ENCODE assay signal across 20 cellular contexts in genomic region chr22:42792909-42793847, GRCh38.
DNase-seq lines count a peak whose midpoint lies in the region; ATAC-seq and TF ChIP-seq lines count a peak whose summit lies in the region.
"Had no signal": no experiment of that assay in that cellular context is flagged by ENCODE, and none has a peak within 500 bp of the region (broad histone marks: within the 10 kb centered on the region; RNA-seq: fewer than 3 reads in every experiment).

No MANE protein-coding gene starts in this region.

- ATAC-seq in naive thymus-derived CD4-positive, alpha-beta T cell, result peak; percentile 29

- POLR2A ChIA-PET in naive thymus-derived CD4-positive, alpha-beta T cell (lab: Charles Lee), result no interaction called here

- intact Hi-C loops in naive thymus-derived CD4-positive, alpha-beta T cell (cut with micrococcal nuclease), result no loop called here
- intact Hi-C loops in thyroid gland (cut with DNase I), result no loop called here

- peak overlapping the region; percentile 34 for H3K27ac ChIP-seq in cardiac muscle cell
- no peak overlapping the region for H3K27ac ChIP-seq in naive thymus-derived CD4-positive, alpha-beta T cell (ENCODE audit: low read depth, low read length)
- no peak overlapping the region for H3K27ac ChIP-seq in thyroid gland
- H3K27ac ChIP-seq: KMS-11 had no signal

- H3K36me3 ChIP-seq in cardiac muscle cell (peaks cover 12% of the 10 kb centered on the region), thyroid gland (peaks cover 11 to 20% of the 10 kb centered on the region in 2 donors)
- peaks cover 0 to 16% (median 0%) of the 10 kb centered on the region in 3 experiments for H3K36me3 ChIP-seq in naive thymus-derived CD4-positive, alpha-beta T cell (ENCODE audit: control insufficient read depth in 2 of 3, insufficient read depth in 3 of 3, low read length in 3 of 3)

- DNase-seq in DMS53 (lab: John Stamatoyannopoulos, UW), result peak; percentile 15
- no peak for DNase-seq in DMS53 treated with DMSO at 0.1 percent for 48 hours (lab: John Stamatoyannopoulos, UW; ENCODE audit: unreplicated experiment)
- DNase-seq in cardiac muscle cell (ENCODE audit: low read depth in 1 of 2, low spot score in 1 of 2), result no peak
- no peak for DNase-seq in naive thymus-derived CD4-positive, alpha-beta T cell
- peak; percentile 61 to 63 for DNase-seq in thyroid gland
- DNase-seq in cerebellar cortex (ENCODE audit: low spot score), result no peak
- no peak for DNase-seq in SIG-M5 (lab: John Stamatoyannopoulos, UW)
- DNase-seq in NCI-H524 (lab: John Stamatoyannopoulos, UW), result no peak
- DNase-seq: 8988T; activated CD4-positive, alpha-beta T cell treated with anti-CD3 and anti-CD28 coated beads, Interleukin-2, amount 50 U/mL, for 1 hour; activated CD8-positive, alpha-beta memory T cell treated with anti-CD3 and anti-CD28 coated beads, Interleukin-2, amount 50 U/mL, for 48 hours; activated gamma-delta T cell treated with Interleukin-2 at 50 U/mL for 16 hours; foreskin melanocyte; HFFc6; NCI-H1048; NCI-H748 treated with DMSO at 0.1 percent for 48 hours; occipital lobe; stimulated activated CD4-positive, alpha-beta T cell treated with anti-CD3 and anti-CD28 coated beads, Interleukin-2, amount 100 ng/mL, for 48 hours had no signal

- H3K27me3 ChIP-seq in cardiac muscle cell, result no peaks in the 10 kb centered on the region
- H3K27me3 ChIP-seq in naive thymus-derived CD4-positive, alpha-beta T cell (ENCODE audit: control insufficient read depth in 2 of 2, insufficient read depth in 2 of 2, low read length in 2 of 2), result no peaks in the 10 kb centered on the region
- H3K27me3 ChIP-seq in thyroid gland, result no peaks in the 10 kb centered on the region

- no peak for TF ChIP-seq CTCF in cardiac muscle cell (IDR thresholded peaks at IDR 0.05; ENCODE audit: low read depth, low read length)
- no peak for TF ChIP-seq CTCF in thyroid gland (IDR thresholded peaks at IDR 0.05)

- peak overlapping the region in 1 of 9 donors; percentile 56 for H3K27ac Mint-ChIP-seq in naive thymus-derived CD4-positive, alpha-beta T cell
- H3K27ac Mint-ChIP-seq: HFFc6 had no signal

- H3K4me3 Mint-ChIP-seq in naive thymus-derived CD4-positive, alpha-beta T cell, result no peak overlapping the region
- H3K4me3 Mint-ChIP-seq: HFFc6 had no signal

- CTCF ChIA-PET in naive thymus-derived CD4-positive, alpha-beta T cell (lab: Charles Lee), result no interaction called here

- H3K9me3 ChIP-seq in cardiac muscle cell (ENCODE audit: low read depth) (no peaks in the 10 kb centered on the region), thyroid gland (no peaks in the 10 kb centered on the region)
- H3K9me3 ChIP-seq in naive thymus-derived CD4-positive, alpha-beta T cell (ENCODE audit: control insufficient read depth in 2 of 3, low read length in 3 of 3), result no peaks in the 10 kb centered on the region

- H3K27me3 Mint-ChIP-seq in naive thymus-derived CD4-positive, alpha-beta T cell, result no peaks in the 10 kb centered on the region

- TF ChIP-seq POLR2A in thyroid gland (IDR thresholded peaks at IDR 0.05), result no peak

- H3K4me1 ChIP-seq in cardiac muscle cell (ENCODE audit: low read depth) (no peaks in the 10 kb centered on the region), thyroid gland (peaks cover 0 to 2% of the 10 kb centered on the region in 2 donors)
- H3K4me1 ChIP-seq in naive thymus-derived CD4-positive, alpha-beta T cell (ENCODE audit: control insufficient read depth in 2 of 2, insufficient read depth in 2 of 2, low read length in 2 of 2), result no peaks in the 10 kb centered on the region

- H3K4me1 Mint-ChIP-seq in naive thymus-derived CD4-positive, alpha-beta T cell, result peaks cover 0 to 2% (median 0%) of the 10 kb centered on the region in 7 donors

- WGBS in thyroid gland, 2 donors, result 70 to 88% methylated on average over 10 to 13 of the region's 25 CpGs

- H3K36me3 Mint-ChIP-seq in naive thymus-derived CD4-positive, alpha-beta T cell, result peaks cover 0 to 14% (median 4%) of the 10 kb centered on the region in 5 donors

- no peaks in the 10 kb centered on the region for H3K9me3 Mint-ChIP-seq in naive thymus-derived CD4-positive, alpha-beta T cell
- H3K9me3 Mint-ChIP-seq: HFFc6 had no signal

- H3K4me3 ChIP-seq in cardiac muscle cell, result no peak overlapping the region
- H3K4me3 ChIP-seq in naive thymus-derived CD4-positive, alpha-beta T cell (ENCODE audit: low read length), result no peak overlapping the region
- H3K4me3 ChIP-seq in thyroid gland (replicated peaks in 1 of 3), result no peak overlapping the region
- H3K4me3 ChIP-seq: coronary artery had no signal

Comparison
In these comparisons a context has a peak if more than half of its experiments do, and no peak if none do; other contexts are left out.
1. DNase-seq: peak in DMS53 (single experiment) and thyroid gland (2 of 2); none in DMS53 treated with DMSO at 0.1 percent for 48 hours (single experiment), cardiac muscle cell (0 of 2), naive thymus-derived CD4-positive, alpha-beta T cell (0 of 9), cerebellar cortex (single experiment), SIG-M5 (single experiment) and NCI-H524 (0 of 2).